In genomic region chr11:118007563-118008270, GRCh38 we compare ENCODE assay signal across 9 cellular contexts. TPM values are rescaled to one million over a fixed set of nuclear protein-coding genes. Genes with fewer than 3 reads are reported as not detected.
DNase-seq lines count a peak whose midpoint lies in the region; ATAC-seq and TF ChIP-seq lines count a peak whose summit lies in the region.
"Not testable (repeated sequence)": the region's sequence is repeated elsewhere in the genome, so short reads cannot be mapped to it uniquely, and the experiment has no call there.
"Had no signal": no experiment of that assay in that cellular context is flagged by ENCODE, and none has a peak within 500 bp of the region (broad histone marks: within the 10 kb centered on the region; RNA-seq: fewer than 3 reads in every experiment).

No MANE protein-coding gene starts in this region.

- H3K9ac ChIP-seq in SU-DHL-6 (ENCODE audit: low read length): peak overlapping the region; percentile 68

- peak overlapping the region; percentile 66 to 95 (median 86) for H3K4me3 Mint-ChIP-seq in naive B cell

- H3K4me3 ChIP-seq in SU-DHL-6 (ENCODE audit: insufficient read depth, low read length, poor library complexity, severe bottlenecking); suprapubic skin: not testable (repeated sequence)

- H4K20me1 ChIP-seq in SU-DHL-6 (ENCODE audit: low read depth, low read length): not testable (repeated sequence)

- not testable (repeated sequence) for H3K27me3 Mint-ChIP-seq in naive B cell

- peaks cover 37% of the 10 kb centered on the region for H3K4me1 ChIP-seq in suprapubic skin

- H3K27me3 ChIP-seq in SU-DHL-6 (ENCODE audit: low read length); suprapubic skin: not testable (repeated sequence)

- H3K27ac Mint-ChIP-seq in naive B cell: peak overlapping the region; percentile 99 to 100 (median 100)

- not testable (repeated sequence) for TF ChIP-seq POLR2A in erythroblast (IDR thresholded peaks at IDR 0.05; ENCODE audit: low read length); suprapubic skin (IDR thresholded peaks at IDR 0.05)

- H3K4me2 ChIP-seq in SU-DHL-6 (ENCODE audit: low read depth, low read length, poor library complexity, severe bottlenecking): peak overlapping the region; percentile 74

- ATAC-seq in GM18502 (IDR thresholded peaks at IDR 0.05; ENCODE audit: poor library complexity, unreplicated experiment) (peak; percentile 39), GM21723 (IDR thresholded peaks at IDR 0.05; ENCODE audit: unreplicated experiment) (peak; percentile 43), HG03571 (IDR thresholded peaks at IDR 0.05; ENCODE audit: unreplicated experiment) (peak; percentile 44), naive B cell (ENCODE audit: low read depth in 2 of 2) (peak; percentile 30 to 47)

- H3K27ac ChIP-seq in SU-DHL-6 (ENCODE audit: low read depth, low read length) (peak overlapping the region; percentile 98), suprapubic skin (peak overlapping the region; percentile 38)

- not testable (repeated sequence) for H2AFZ ChIP-seq in SU-DHL-6 (ENCODE audit: low read depth, low read length, severe bottlenecking)

- not testable (repeated sequence) for H3K36me3 ChIP-seq in SU-DHL-6 (ENCODE audit: low read length); suprapubic skin

- H3K79me2 ChIP-seq in SU-DHL-6 (ENCODE audit: insufficient read depth, low read length): not testable (repeated sequence)

- 72% methylated on average over 8 of the region's 11 CpGs for WGBS in suprapubic skin

- not testable (repeated sequence) for TF ChIP-seq CTCF in SU-DHL-6 (IDR thresholded peaks at IDR 0.05; ENCODE audit: insufficient read depth, low read length, poor library complexity, severe bottlenecking); suprapubic skin (IDR thresholded peaks at IDR 0.05)

- not testable (repeated sequence) for TF ChIP-seq EP300 in suprapubic skin (IDR thresholded peaks at IDR 0.05)

- not testable (repeated sequence) for H3K9me2 ChIP-seq in SU-DHL-6 (replicated peaks; ENCODE audit: insufficient read depth, low read length)

- not testable (repeated sequence) for H3K9me3 ChIP-seq in SU-DHL-6 (ENCODE audit: insufficient read depth, low read length); suprapubic skin

- peaks cover 0 to 12% of the 10 kb centered on the region in 2 donors for H3K36me3 Mint-ChIP-seq in naive B cell

- peaks cover 61% of the 10 kb centered on the region for H3F3A ChIP-seq in SU-DHL-6 (ENCODE audit: insufficient read depth)

- peak; percentile 40 to 44 for DNase-seq in activated T-cell treated with anti-CD3 and anti-CD28 coated beads, Interleukin-2, amount 50 U/mL, for 48 hours
- DNase-seq in erythroblast (lab: John Stamatoyannopoulos, UW) (peak; percentile 14 to 44), naive B cell (peak; percentile 69), suprapubic skin (ENCODE audit: low spot score in 2 of 2) (peak in 1 of 2 donors; percentile 59)

- peaks cover 90 to 100% (median 97%) of the 10 kb centered on the region in 3 donors for H3K4me1 Mint-ChIP-seq in naive B cell

- H3K9me3 Mint-ChIP-seq in naive B cell: not testable (repeated sequence)

RNA-seq across cellular contexts. Expression of gene IL10RA, which starts 21.5 kb away (rescaled TPM):
- 10 to 100 TPM; 49.8 to 63.1 (median 56.2) TPM for polyA plus RNA-seq in naive B cell (ENCODE audit: low read depth in 6 of 6)
- 1 to 10 TPM; 2.9 to 7.2 (median 4.4) TPM for total RNA-seq in suprapubic skin
- total RNA-seq: HFFc6 had no signal
